In genomic region chr2:98825404-98825803, GRCh38 we compare ENCODE assay signal across 1 cellular context.
TF ChIP-seq lines count a peak whose summit lies in the region.

No MANE protein-coding gene starts in this region.

TF ChIP-seq in WTC11, 78 proteins besides CTCF, POLR2A, EP300 and RAD21 (continued from another document):
- TF ChIP-seq MLX (CRISPR knock-in tag; IDR thresholded peaks at IDR 0.05) (no peak), TEAD4 (CRISPR knock-in tag; IDR thresholded peaks at IDR 0.05) (no peak), ZBTB21 (CRISPR knock-in tag; IDR thresholded peaks at IDR 0.05; ENCODE audit: borderline replicate concordance) (no peak), ZSCAN18 (CRISPR knock-in tag; IDR thresholded peaks at IDR 0.05) (no peak), ZNF138 (CRISPR knock-in tag; conservative IDR thresholded peaks at IDR 0.05) (no peak), CREB1 (CRISPR knock-in tag; IDR thresholded peaks at IDR 0.05) (no peak), HMGA2 (CRISPR knock-in tag; IDR thresholded peaks at IDR 0.05) (no peak), FOXK1 (CRISPR knock-in tag; IDR thresholded peaks at IDR 0.05) (no peak), ZNF396 (CRISPR knock-in tag; IDR thresholded peaks at IDR 0.05; ENCODE audit: borderline replicate concordance) (no peak), OVOL2 (CRISPR knock-in tag; IDR thresholded peaks at IDR 0.05; ENCODE audit: borderline replicate concordance) (no peak), ATF3 (CRISPR knock-in tag; conservative IDR thresholded peaks at IDR 0.05) (no peak)
